Comparison of ENCODE assay signal across 14 cellular contexts in the genomic region with DNA sequence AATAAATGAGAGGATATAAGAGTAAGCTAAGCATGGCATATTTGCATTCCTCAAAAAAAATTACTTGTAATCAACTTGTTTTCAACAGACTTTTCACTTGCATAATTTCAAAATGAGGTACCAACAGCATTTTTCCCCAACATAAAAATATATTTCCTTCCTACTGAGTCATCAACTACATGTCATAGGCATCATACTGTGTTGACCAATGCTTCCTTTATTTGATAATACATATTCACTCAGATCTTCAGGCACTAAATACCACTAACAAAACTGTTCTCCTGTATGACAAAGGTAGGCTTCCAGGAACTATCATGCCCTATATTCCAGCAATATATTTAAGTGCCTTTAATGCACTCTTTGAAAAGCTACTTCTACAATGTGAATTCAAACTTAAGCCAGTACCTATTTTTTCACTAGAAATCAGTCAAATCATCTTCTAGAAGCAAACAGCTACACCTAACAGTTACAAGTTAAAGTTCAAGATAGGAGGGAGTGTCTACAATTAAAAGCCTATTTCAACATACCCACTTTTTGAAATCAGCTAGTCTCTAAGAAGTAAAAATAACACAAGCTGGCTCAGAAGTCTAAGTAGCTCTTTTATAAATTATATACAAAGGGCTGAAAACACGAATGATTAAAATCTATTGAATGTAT. TPM values are rescaled to one million over a fixed set of nuclear protein-coding genes. Genes with fewer than 3 reads are reported as not detected.
DNase-seq lines count a peak whose midpoint lies in the region; ATAC-seq and TF ChIP-seq lines count a peak whose summit lies in the region.
"Had no signal": no experiment of that assay in that cellular context is flagged by ENCODE, and none has a peak within 500 bp of the region (broad histone marks: within the 10 kb centered on the region; RNA-seq: fewer than 3 reads in every experiment).

No MANE protein-coding gene starts in this region.

- peaks cover 7% of the 10 kb centered on the region in 2 donors for H3K36me3 Mint-ChIP-seq in CD14-positive monocyte
- peaks cover 8% of the 10 kb centered on the region for H3K36me3 Mint-ChIP-seq in activated naive CD8-positive, alpha-beta T cell treated with anti-CD3 and anti-CD28 coated beads, Interleukin-2, amount 10 ng/mL, durations not matched to agents 7 days and 5 days

- no peak for DNase-seq in CD14-positive monocyte (ENCODE audit: low spot score)
- DNase-seq in LoVo (ENCODE audit: low spot score) = peak; percentile 30
- DNase-seq in activated naive CD8-positive, alpha-beta T cell treated with anti-CD3 and anti-CD28 coated beads, Interleukin-2, amount 10 ng/mL, durations not matched to agents 7 days and 5 days = no peak
- DNase-seq in left lung = no peak
- DNase-seq in NCI-H2107 treated with DMSO at 0.1 percent for 48 hours (lab: John Stamatoyannopoulos, UW; ENCODE audit: unreplicated experiment) = no peak
- no peak for DNase-seq in NCI-H1048 (lab: John Stamatoyannopoulos, UW)
- DNase-seq: effector CD8-positive, alpha-beta T cell; NCI-H2081; ovary; uterus had no signal

- peaks cover 23 to 91% of the 10 kb centered on the region in 2 donors for H3K4me1 ChIP-seq in left lung
- H3K4me1 ChIP-seq: SJSA1 had no signal

- no peaks in the 10 kb centered on the region for H3K36me3 ChIP-seq in left lung
- H3K36me3 ChIP-seq: HAP-1, ovary, uterus had no signal

- H3K9me3 Mint-ChIP-seq in CD14-positive monocyte = no peaks in the 10 kb centered on the region
- H3K9me3 Mint-ChIP-seq in activated naive CD8-positive, alpha-beta T cell treated with anti-CD3 and anti-CD28 coated beads, Interleukin-2, amount 10 ng/mL, durations not matched to agents 7 days and 5 days = no peaks in the 10 kb centered on the region

- H3K9me3 ChIP-seq in left lung = no peaks in the 10 kb centered on the region
- H3K9me3 ChIP-seq: HAP-1, ovary, SJSA1, uterus had no signal

- H3K27me3 Mint-ChIP-seq in CD14-positive monocyte (ENCODE audit: low read depth in 3 of 3) = no peaks in the 10 kb centered on the region
- H3K27me3 Mint-ChIP-seq in activated naive CD8-positive, alpha-beta T cell treated with anti-CD3 and anti-CD28 coated beads, Interleukin-2, amount 10 ng/mL, durations not matched to agents 7 days and 5 days = no peaks in the 10 kb centered on the region

- no peak overlapping the region for H3K4me3 ChIP-seq in left lung
- H3K4me3 ChIP-seq: HAP-1, ovary, SJSA1, uterus had no signal

- TF ChIP-seq CTCF in CD14-positive monocyte (IDR thresholded peaks at IDR 0.05) (no peak), left lung (IDR thresholded peaks at IDR 0.05) (no peak)

- H3K4me3 Mint-ChIP-seq in CD14-positive monocyte = peak overlapping the region in 1 of 2 donors; percentile 73
- peak overlapping the region; percentile 12 for H3K4me3 Mint-ChIP-seq in activated naive CD8-positive, alpha-beta T cell treated with anti-CD3 and anti-CD28 coated beads, Interleukin-2, amount 10 ng/mL, durations not matched to agents 7 days and 5 days

- peak overlapping the region; percentile 94 to 99 (median 97) for H3K27ac Mint-ChIP-seq in CD14-positive monocyte
- H3K27ac Mint-ChIP-seq in activated naive CD8-positive, alpha-beta T cell treated with anti-CD3 and anti-CD28 coated beads, Interleukin-2, amount 10 ng/mL, durations not matched to agents 7 days and 5 days = peak overlapping the region; percentile 31

- peak overlapping the region in 1 of 2 donors; percentile 72 for H3K27ac ChIP-seq in left lung
- H3K27ac ChIP-seq: ovary, SJSA1, uterus had no signal

- intact Hi-C loops in CD14-positive monocyte (cut with micrococcal nuclease) = no loop called here
- intact Hi-C loops in left lung (cut with DNase I) = no loop called here

- no peaks in the 10 kb centered on the region for H3K27me3 ChIP-seq in left lung
- H3K27me3 ChIP-seq: ovary, SJSA1, uterus had no signal

- POLR2A ChIA-PET in activated naive CD8-positive, alpha-beta T cell treated with anti-CD3 and anti-CD28 coated beads, Interleukin-2, amount 10 ng/mL, durations not matched to agents 7 days and 5 days (lab: Charles Lee) = no interaction called here

- no peak for ATAC-seq in activated naive CD8-positive, alpha-beta T cell treated with anti-CD3 and anti-CD28 coated beads, Interleukin-2, amount 10 ng/mL, durations not matched to agents 7 days and 5 days (ENCODE audit: low read depth)
- ATAC-seq in left lung (peak; percentile 40), GM19467 (IDR thresholded peaks at IDR 0.05; ENCODE audit: unreplicated experiment) (no peak), GM21423 (IDR thresholded peaks at IDR 0.05; ENCODE audit: unreplicated experiment) (no peak)

- peaks cover 73% of the 10 kb centered on the region for H3K4me1 Mint-ChIP-seq in CD14-positive monocyte
- H3K4me1 Mint-ChIP-seq in activated naive CD8-positive, alpha-beta T cell treated with anti-CD3 and anti-CD28 coated beads, Interleukin-2, amount 10 ng/mL, durations not matched to agents 7 days and 5 days = peaks cover 39% of the 10 kb centered on the region

RNA-seq across cellular contexts. Expression of a gene that starts 11.3 kb away (rescaled TPM):
- polyA plus RNA-seq in CD14-positive monocyte = 100 to 1,000 TPM; 149 to 269 TPM
- 100 to 1,000 TPM; 173 to 175 TPM for total RNA-seq in activated naive CD8-positive, alpha-beta T cell treated with anti-CD3 and anti-CD28 coated beads, Interleukin-2, amount 10 ng/mL, durations not matched to agents 7 days and 5 days
- 100 to 1,000 TPM; 142 to 167 TPM for total RNA-seq in left lung

RNA-seq across cellular contexts. Expression of a gene that starts 32.9 kb away (rescaled TPM):
- 10 to 100 TPM in 1 of 2 donors, 1 to 10 TPM in 1; 3.4 to 10.9 TPM for polyA plus RNA-seq in CD14-positive monocyte
- total RNA-seq in activated naive CD8-positive, alpha-beta T cell treated with anti-CD3 and anti-CD28 coated beads, Interleukin-2, amount 10 ng/mL, durations not matched to agents 7 days and 5 days = 10 to 100 TPM; 19.0 to 20.2 TPM
- total RNA-seq in left lung = 10 to 100 TPM; 20.6 to 23.5 TPM
